In genomic region chr7:47534322-47535032, GRCh38 we compare ENCODE assay signal across 11 cellular contexts. TPM values are rescaled to one million over a fixed set of nuclear protein-coding genes. Genes with fewer than 3 reads are reported as not detected.
DNase-seq lines count a peak whose midpoint lies in the region; ATAC-seq and TF ChIP-seq lines count a peak whose summit lies in the region.
"Had no signal": no experiment of that assay in that cellular context is flagged by ENCODE, and none has a peak within 500 bp of the region (broad histone marks: within the 10 kb centered on the region; RNA-seq: fewer than 3 reads in every experiment).

No MANE protein-coding gene starts in this region.

- H3K9me3 Mint-ChIP-seq in activated T-helper 1 cell treated with anti-CD3 and anti-CD28 coated beads, Interleukin-12 subunit alpha, Interleukin-12 subunit beta, Interleukin-2, Interleukin-4 antibody, amounts not matched to agents 30 ng/mL and 10 ng/mL and 1 ng/mL, durations not matched to agents 14 hours and 24 hours and 36 hours: no peaks in the 10 kb centered on the region
- H3K9me3 Mint-ChIP-seq: T-helper 1 cell treated with Interleukin-12 subunit alpha and Interleukin-12 subunit beta and Interleukin-4 antibody, amounts not matched to agents 30 μg/mL and 1 μg/mL, for 36 hours had no signal

- H3K4me3 Mint-ChIP-seq in activated T-helper 1 cell treated with anti-CD3 and anti-CD28 coated beads, Interleukin-12 subunit alpha, Interleukin-12 subunit beta, Interleukin-2, Interleukin-4 antibody, amounts not matched to agents 30 ng/mL and 10 ng/mL and 1 ng/mL, durations not matched to agents 14 hours and 24 hours and 36 hours: no peak overlapping the region
- H3K4me3 Mint-ChIP-seq: T-helper 1 cell treated with Interleukin-12 subunit alpha and Interleukin-12 subunit beta and Interleukin-4 antibody, amounts not matched to agents 30 μg/mL and 1 μg/mL, for 36 hours had no signal

- no peaks in the 10 kb centered on the region for H3K4me1 Mint-ChIP-seq in activated T-helper 1 cell treated with anti-CD3 and anti-CD28 coated beads, Interleukin-12 subunit alpha, Interleukin-12 subunit beta, Interleukin-2, Interleukin-4 antibody, amounts not matched to agents 30 ng/mL and 10 ng/mL and 1 ng/mL, durations not matched to agents 14 hours and 24 hours and 36 hours (ENCODE audit: low read depth)

- intact Hi-C loops in activated T-helper 1 cell treated with anti-CD3 and anti-CD28 coated beads, Interleukin-12 subunit alpha, Interleukin-12 subunit beta, Interleukin-2, Interleukin-4 antibody, amounts not matched to agents 30 ng/mL and 10 ng/mL and 1 ng/mL, durations not matched to agents 14 hours and 24 hours and 36 hours (cut with micrococcal nuclease): loop anchor here (10.0 kb wide), 1 partner anchor 90 kb away; no protein-coding TSS in a partner anchor

- CTCF ChIA-PET in HEK293T (lab: Yijun Ruan, JAX): interaction anchor here (1.5 kb wide), 1 partner anchor 17 kb away, joined by 3 read pairs; no protein-coding TSS in a partner anchor

- ATAC-seq in SK-N-SH treated with all-trans-retinoic acid at 6 μM for 48 hours (no peak), GM21576 (IDR thresholded peaks at IDR 0.05; ENCODE audit: unreplicated experiment) (no peak)

- no peaks in the 10 kb centered on the region for H3K36me3 Mint-ChIP-seq in activated T-helper 1 cell treated with anti-CD3 and anti-CD28 coated beads, Interleukin-12 subunit alpha, Interleukin-12 subunit beta, Interleukin-2, Interleukin-4 antibody, amounts not matched to agents 30 ng/mL and 10 ng/mL and 1 ng/mL, durations not matched to agents 14 hours and 24 hours and 36 hours (ENCODE audit: low read depth)

- POLR2A ChIA-PET in HEK293T (lab: Yijun Ruan, JAX): no interaction called here

- H3K27me3 Mint-ChIP-seq in activated T-helper 1 cell treated with anti-CD3 and anti-CD28 coated beads, Interleukin-12 subunit alpha, Interleukin-12 subunit beta, Interleukin-2, Interleukin-4 antibody, amounts not matched to agents 30 ng/mL and 10 ng/mL and 1 ng/mL, durations not matched to agents 14 hours and 24 hours and 36 hours (ENCODE audit: insufficient read depth): peaks cover 7% of the 10 kb centered on the region

- DNase-seq in A172 (ENCODE audit: low spot score): peak; percentile 96
- DNase-seq in HEK293T (ENCODE audit: extremely low spot score): peak; percentile 28
- peak; percentile 85 for DNase-seq in kidney tubule cell (ENCODE audit: low spot score)
- no peak for DNase-seq in activated T-helper 1 cell treated with anti-CD3 and anti-CD28 coated beads, Interleukin-12 subunit alpha, Interleukin-12 subunit beta, Interleukin-2, Interleukin-4 antibody, amounts not matched to agents 30 ng/mL and 10 ng/mL and 1 ng/mL, durations not matched to agents 14 hours and 24 hours and 36 hours (ENCODE audit: low spot score)
- no peak for DNase-seq in NCI-H510A (lab: John Stamatoyannopoulos, UW)
- DNase-seq in NCI-H187 (lab: John Stamatoyannopoulos, UW): no peak
- DNase-seq: C1 segment of cervical spinal cord, dermis blood vessel endothelial cell had no signal

- no peak overlapping the region for H3K27ac Mint-ChIP-seq in activated T-helper 1 cell treated with anti-CD3 and anti-CD28 coated beads, Interleukin-12 subunit alpha, Interleukin-12 subunit beta, Interleukin-2, Interleukin-4 antibody, amounts not matched to agents 30 ng/mL and 10 ng/mL and 1 ng/mL, durations not matched to agents 14 hours and 24 hours and 36 hours
- H3K27ac Mint-ChIP-seq: T-helper 1 cell treated with Interleukin-12 subunit alpha and Interleukin-12 subunit beta and Interleukin-4 antibody, amounts not matched to agents 30 μg/mL and 1 μg/mL, for 36 hours had no signal

TF ChIP-seq in HEK293T, 16 proteins besides CTCF, POLR2A, EP300 and RAD21:
- no peak for TF ChIP-seq FOXM1 (IDR thresholded peaks at IDR 0.05; ENCODE audit: borderline replicate concordance)
- TF ChIP-seq LEF1 (IDR thresholded peaks at IDR 0.05; ENCODE audit: borderline replicate concordance): no peak
- TF ChIP-seq PKNOX1 (IDR thresholded peaks at IDR 0.05): no peak
- no peak for TF ChIP-seq ARNT (IDR thresholded peaks at IDR 0.05)
- no peak for TF ChIP-seq TARDBP (IDR thresholded peaks at IDR 0.05)
- no peak for TF ChIP-seq CTBP1 (IDR thresholded peaks at IDR 0.05; ENCODE audit: borderline replicate concordance)
- TF ChIP-seq ELF4 (IDR thresholded peaks at IDR 0.05): no peak
- no peak for TF ChIP-seq FOXK2 (IDR thresholded peaks at IDR 0.05)
- no peak for TF ChIP-seq SP1 (IDR thresholded peaks at IDR 0.05)
- TF ChIP-seq ZNF384 (IDR thresholded peaks at IDR 0.05): no peak
- TF ChIP-seq HDGF (IDR thresholded peaks at IDR 0.05; ENCODE audit: borderline replicate concordance): no peak
- no peak for TF ChIP-seq NFRKB (IDR thresholded peaks at IDR 0.05)
TF ChIP-seq in HEK293T: peak in this region for 0.

TF ChIP-seq in SK-N-SH treated with all-trans-retinoic acid at 6 μM for 48 hours, 23 proteins besides CTCF, POLR2A, EP300 and RAD21:
- TF ChIP-seq ISL1 (CRISPR knock-in tag; IDR thresholded peaks at IDR 0.05) (peak; percentile 20; the same call in 1 of the 2 replicates), SNAI2 (CRISPR knock-in tag; IDR thresholded peaks at IDR 0.05) (no peak), ZFP3 (CRISPR knock-in tag; IDR thresholded peaks at IDR 0.05) (no peak), POU6F1 (CRISPR knock-in tag; IDR thresholded peaks at IDR 0.05; ENCODE audit: borderline replicate concordance, low read depth) (no peak), ARNTL (CRISPR knock-in tag; IDR thresholded peaks at IDR 0.05; ENCODE audit: borderline replicate concordance, low read depth) (no peak), PATZ1 (CRISPR knock-in tag; IDR thresholded peaks at IDR 0.05; ENCODE audit: borderline replicate concordance) (peak; percentile 12; the same call in 1 of the 2 replicates), CSDC2 (CRISPR knock-in tag; IDR thresholded peaks at IDR 0.05) (no peak)

RNA-seq across cellular contexts. Expression of gene TNS3, which starts 47.4 kb away (rescaled TPM):
- total RNA-seq in A172 (2014; rRNA removed; shearing (Covaris generic)): 95.2 and 97.2 TPM in 2 replicates
- 4.1 and 5.8 TPM in 2 replicates for total RNA-seq in activated T-helper 1 cell treated with anti-CD3 and anti-CD28 coated beads, Interleukin-12 subunit alpha, Interleukin-12 subunit beta, Interleukin-2, Interleukin-4 antibody, amounts not matched to agents 30 ng/mL and 10 ng/mL and 1 ng/mL, durations not matched to agents 14 hours and 24 hours and 36 hours

Comparison
In these comparisons a context has a peak if more than half of its experiments do, and no peak if none do; other contexts are left out.
1. DNase-seq: peak in A172 (single experiment), HEK293T (single experiment) and kidney tubule cell (single experiment); none in activated T-helper 1 cell treated with anti-CD3 and anti-CD28 coated beads, Interleukin-12 subunit alpha, Interleukin-12 subunit beta, Interleukin-2, Interleukin-4 antibody, amounts not matched to agents 30 ng/mL and 10 ng/mL and 1 ng/mL, durations not matched to agents 14 hours and 24 hours and 36 hours (single experiment), NCI-H510A (single experiment) and NCI-H187 (0 of 2).
2. RNA of gene TNS3, which starts 47.4 kb away (total RNA-seq): 95.2 to 97.2 TPM in A172; 4.1 to 5.8 TPM in activated T-helper 1 cell treated with anti-CD3 and anti-CD28 coated beads, Interleukin-12 subunit alpha, Interleukin-12 subunit beta, Interleukin-2, Interleukin-4 antibody, amounts not matched to agents 30 ng/mL and 10 ng/mL and 1 ng/mL, durations not matched to agents 14 hours and 24 hours and 36 hours; every median in the first group is over 10 times any median in the second.